1 cellular context compared by ENCODE assay signal in genomic region chr2:196587061-196587460, GRCh38.
TF ChIP-seq lines count a peak whose summit lies in the region.

No MANE protein-coding gene starts in this region.

TF ChIP-seq in HCT116, 20 proteins besides CTCF, POLR2A, EP300 and RAD21:
- TF ChIP-seq MAX (IDR thresholded peaks at IDR 0.05) (no peak), REST (IDR thresholded peaks at IDR 0.05; ENCODE audit: low read depth) (no peak), SP1 (IDR thresholded peaks at IDR 0.05; ENCODE audit: low read depth) (no peak), ZFX (IDR thresholded peaks at IDR 0.05) (no peak), ELF1 (IDR thresholded peaks at IDR 0.05; ENCODE audit: borderline replicate concordance, low read depth) (no peak), ZBTB33 (IDR thresholded peaks at IDR 0.05; ENCODE audit: extremely low read depth, insufficient replicate concordance, low read length) (no peak), SRF (IDR thresholded peaks at IDR 0.05; ENCODE audit: low read depth) (no peak), FOSL1 (IDR thresholded peaks at IDR 0.05; ENCODE audit: low read depth) (no peak), ZNF274 (IDR thresholded peaks at IDR 0.05; ENCODE audit: low read depth, low read length) (no peak), CEBPB (IDR thresholded peaks at IDR 0.05; ENCODE audit: low read depth) (no peak), CBX3 (IDR thresholded peaks at IDR 0.05; ENCODE audit: low read depth) (no peak)
